Comparison of ENCODE assay signal across 9 cellular contexts in genomic region chr20:58179432-58180099, GRCh38. TPM values are rescaled to one million over a fixed set of nuclear protein-coding genes. Genes with fewer than 3 reads are reported as not detected.
DNase-seq lines count a peak whose midpoint lies in the region; ATAC-seq lines count a peak whose summit lies in the region.
"Had no signal": no experiment of that assay in that cellular context is flagged by ENCODE, and none has a peak within 500 bp of the region (broad histone marks: within the 10 kb centered on the region; RNA-seq: fewer than 3 reads in every experiment).

No MANE protein-coding gene starts in this region.

- DNase-seq in DMS114 treated with DMSO at 0.1 percent for 48 hours (lab: John Stamatoyannopoulos, UW; ENCODE audit: unreplicated experiment): peak; percentile 6
- DNase-seq in RPMI7951 (ENCODE audit: low read depth): peak; percentile 76
- DNase-seq in activated effector memory CD4-positive, alpha-beta T cell treated with Interleukin-2 at 50 U/mL for 16 hours: peak; percentile 47
- peak; percentile 52 for DNase-seq in foreskin melanocyte
- peak in 46 of 56 donors; percentile 4 to 74 (median 36) for DNase-seq in nucleus accumbens (lab: John Stamatoyannopoulos, UW)
- DNase-seq in substantia nigra (lab: John Stamatoyannopoulos, UW): peak in 42 of 49 donors; percentile 2 to 67 (median 40)

- ATAC-seq in HG03025 (IDR thresholded peaks at IDR 0.05; ENCODE audit: low FRiP score, unreplicated experiment) (peak; percentile 49), HG02588 (IDR thresholded peaks at IDR 0.05; ENCODE audit: unreplicated experiment) (no peak)

- H3K27ac ChIP-seq in substantia nigra (ENCODE audit: low read depth, low read length, poor library complexity, severe bottlenecking): no peak overlapping the region
- H3K27ac ChIP-seq: epithelial cell of prostate had no signal

RNA-seq across cellular contexts. Expression of gene ANKRD60, which starts 48.9 kb away (rescaled TPM):
- not detected in 2 replicates for total RNA-seq in RPMI7951 (2014; rRNA removed; shearing (Covaris generic))

Comparison
In these comparisons a context has a peak if more than half of its experiments do, and no peak if none do; other contexts are left out.
1. DNase-seq: peak in every context shown above with its lines; median percentile 76 in RPMI7951; 52 in foreskin melanocyte; 47 in activated effector memory CD4-positive, alpha-beta T cell treated with Interleukin-2 at 50 U/mL for 16 hours; 40 in substantia nigra; 36 in nucleus accumbens; 6 in DMS114 treated with DMSO at 0.1 percent for 48 hours.